Comparison of ENCODE assay signal across 1 cellular context in the genomic region with DNA sequence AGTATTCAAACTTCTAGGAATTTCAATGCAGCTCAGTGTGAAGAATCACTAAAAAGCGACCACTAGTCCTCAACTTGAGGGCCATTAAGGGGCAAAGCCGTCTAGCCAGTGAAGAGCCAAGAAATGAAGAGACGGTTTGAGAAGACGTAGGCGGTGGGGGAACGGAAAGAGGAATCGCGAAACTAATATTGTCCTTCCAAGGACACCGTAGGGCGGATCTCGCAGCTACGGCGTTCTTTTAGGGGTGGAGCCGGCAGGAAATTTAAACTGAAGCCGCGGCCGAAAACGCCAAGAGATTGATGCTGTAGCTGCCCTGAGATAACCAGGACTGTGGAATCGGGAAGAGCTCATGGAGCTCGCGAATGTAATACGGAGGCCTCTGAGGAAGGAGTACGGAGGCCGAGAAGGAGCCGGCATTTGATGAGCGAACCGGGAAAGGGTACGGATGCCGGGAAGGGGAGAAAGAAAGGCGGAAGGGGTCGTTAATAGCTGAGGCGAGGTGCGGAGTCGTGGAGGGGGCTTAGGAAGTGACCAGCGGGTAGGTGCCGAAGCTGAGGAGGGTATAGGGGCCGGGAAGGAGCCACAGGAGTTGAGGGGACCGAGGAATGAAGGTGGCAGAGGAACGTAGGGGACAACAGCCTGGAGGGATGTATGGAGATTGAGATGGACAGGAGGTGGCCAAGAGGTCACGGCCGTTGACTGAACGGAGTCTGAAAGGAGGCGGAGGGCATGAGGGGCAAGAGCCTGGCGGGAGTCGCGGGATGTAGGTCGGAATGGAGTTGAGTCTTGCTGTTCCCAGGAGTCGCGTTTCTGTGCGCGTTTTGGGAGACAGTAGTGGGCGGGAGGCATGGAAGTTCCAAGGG.
A peak's percentile ranks its signal among the peaks of the same experiment; 100 is the strongest.
TF ChIP-seq lines count a peak whose summit lies in the region.

A gene with protein sequence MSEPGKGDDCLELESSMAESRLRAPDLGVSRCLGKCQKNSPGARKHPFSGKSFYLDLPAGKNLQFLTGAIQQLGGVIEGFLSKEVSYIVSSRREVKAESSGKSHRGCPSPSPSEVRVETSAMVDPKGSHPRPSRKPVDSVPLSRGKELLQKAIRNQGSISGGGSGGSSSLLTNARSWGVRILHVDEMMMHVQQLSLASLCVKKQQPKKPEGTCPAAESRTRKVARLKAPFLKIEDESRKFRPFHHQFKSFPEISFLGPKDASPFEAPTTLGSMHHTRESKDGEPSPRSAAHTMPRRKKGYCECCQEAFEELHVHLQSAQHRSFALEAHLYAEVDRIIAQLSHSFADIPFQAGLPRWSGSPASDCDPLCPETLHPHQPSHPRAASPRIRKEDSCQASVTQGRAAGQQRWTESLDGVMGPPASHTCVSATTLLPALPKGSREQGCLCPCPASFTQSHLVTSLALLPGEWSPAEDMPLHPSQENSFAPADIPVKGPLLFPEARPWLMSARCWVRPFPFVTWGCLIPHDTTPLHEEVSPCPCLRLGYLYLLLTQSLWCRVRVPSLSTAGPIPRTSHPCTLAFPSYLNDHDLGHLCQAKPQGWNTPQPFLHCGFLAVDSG (plus strand): TSS at position 265 of the 863 bp plus-strand sequence. CDS start 156 bp downstream, at position 421.

TF ChIP-seq in HepG2, 621 proteins besides CTCF, POLR2A, EP300 and RAD21 (continued from another document and continues in another):
- TF ChIP-seq SAP130 (CRISPR knock-in tag; IDR thresholded peaks at IDR 0.05; ENCODE audit: low read depth) (peak; percentile 99), ZNF225 (CRISPR knock-in tag; IDR thresholded peaks at IDR 0.05) (peak; percentile 58; the same call in 1 of the 2 replicates), ZNF615 (CRISPR knock-in tag; IDR thresholded peaks at IDR 0.05; ENCODE audit: borderline replicate concordance) (no peak), LCORL (IDR thresholded peaks at IDR 0.05) (no peak), LCORL (CRISPR knock-in tag; IDR thresholded peaks at IDR 0.05) (peak; percentile 69), TAF1 (CRISPR knock-in tag; IDR thresholded peaks at IDR 0.05) (peak; percentile 80; the same call in 1 of the 2 replicates), HCFC1 (IDR thresholded peaks at IDR 0.05; ENCODE audit: low read depth, low read length) (no peak; the same call in none of the 2 replicates), SIX4 (CRISPR knock-in tag; IDR thresholded peaks at IDR 0.05) (peak; percentile 56; the same call in 1 of the 2 replicates), RARG (CRISPR knock-in tag; IDR thresholded peaks at IDR 0.05; ENCODE audit: low read depth) (0 out of 2 replicates have a peak, but pooled peaks have one; percentile 47), ZNF589 (CRISPR knock-in tag; conservative IDR thresholded peaks at IDR 0.05) (peak; percentile 93; the same call in 1 of the 2 replicates), ZNF460 (CRISPR knock-in tag; IDR thresholded peaks at IDR 0.05; ENCODE audit: borderline replicate concordance) (0 out of 2 replicates have a peak, but pooled peaks have one; percentile 11), ISX (CRISPR knock-in tag; conservative IDR thresholded peaks at IDR 0.05) (0 out of 2 replicates have a peak, but pooled peaks have one; percentile 37), ZNF772 (CRISPR knock-in tag; IDR thresholded peaks at IDR 0.05) (0 out of 2 replicates have a peak, but pooled peaks have one; percentile 75), RNF2 (conservative IDR thresholded peaks at IDR 0.05; ENCODE audit: low read depth) (no peak; the same call in 1 of the 2 replicates), MTA3 (CRISPR knock-in tag; IDR thresholded peaks at IDR 0.05) (no peak), ZNF563 (CRISPR knock-in tag; IDR thresholded peaks at IDR 0.05) (no peak), SPEN (CRISPR knock-in tag; IDR thresholded peaks at IDR 0.05; ENCODE audit: low read depth) (peak; percentile 77; the same call in 1 of the 2 replicates), ELF1 (CRISPR knock-in tag; IDR thresholded peaks at IDR 0.05) (peak; percentile 81), ZNF530 (CRISPR knock-in tag; IDR thresholded peaks at IDR 0.05; ENCODE audit: low read depth) (no peak), YEATS2 (CRISPR knock-in tag; IDR thresholded peaks at IDR 0.05; ENCODE audit: borderline replicate concordance) (peak; percentile 96), MXD4 (CRISPR knock-in tag; IDR thresholded peaks at IDR 0.05) (0 out of 2 replicates have a peak, but pooled peaks have one; percentile 34), ZFX (CRISPR knock-in tag; IDR thresholded peaks at IDR 0.05; ENCODE audit: low read depth) (peak; percentile 88), ZNF605 (CRISPR knock-in tag; IDR thresholded peaks at IDR 0.05) (peak; percentile 97), KLF13 (CRISPR knock-in tag; IDR thresholded peaks at IDR 0.05) (0 out of 2 replicates have a peak, but pooled peaks have one; percentile 79)
- TF ChIP-seq, protein P1, sequence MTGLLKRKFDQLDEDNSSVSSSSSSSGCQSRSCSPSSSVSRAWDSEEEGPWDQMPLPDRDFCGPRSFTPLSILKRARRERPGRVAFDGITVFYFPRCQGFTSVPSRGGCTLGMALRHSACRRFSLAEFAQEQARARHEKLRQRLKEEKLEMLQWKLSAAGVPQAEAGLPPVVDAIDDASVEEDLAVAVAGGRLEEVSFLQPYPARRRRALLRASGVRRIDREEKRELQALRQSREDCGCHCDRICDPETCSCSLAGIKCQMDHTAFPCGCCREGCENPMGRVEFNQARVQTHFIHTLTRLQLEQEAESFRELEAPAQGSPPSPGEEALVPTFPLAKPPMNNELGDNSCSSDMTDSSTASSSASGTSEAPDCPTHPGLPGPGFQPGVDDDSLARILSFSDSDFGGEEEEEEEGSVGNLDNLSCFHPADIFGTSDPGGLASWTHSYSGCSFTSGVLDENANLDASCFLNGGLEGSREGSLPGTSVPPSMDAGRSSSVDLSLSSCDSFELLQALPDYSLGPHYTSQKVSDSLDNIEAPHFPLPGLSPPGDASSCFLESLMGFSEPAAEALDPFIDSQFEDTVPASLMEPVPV (CRISPR knock-in tag; IDR thresholded peaks at IDR 0.05): peak; percentile 54; the same call in 1 of the 2 replicates
- TF ChIP-seq, protein P2, sequence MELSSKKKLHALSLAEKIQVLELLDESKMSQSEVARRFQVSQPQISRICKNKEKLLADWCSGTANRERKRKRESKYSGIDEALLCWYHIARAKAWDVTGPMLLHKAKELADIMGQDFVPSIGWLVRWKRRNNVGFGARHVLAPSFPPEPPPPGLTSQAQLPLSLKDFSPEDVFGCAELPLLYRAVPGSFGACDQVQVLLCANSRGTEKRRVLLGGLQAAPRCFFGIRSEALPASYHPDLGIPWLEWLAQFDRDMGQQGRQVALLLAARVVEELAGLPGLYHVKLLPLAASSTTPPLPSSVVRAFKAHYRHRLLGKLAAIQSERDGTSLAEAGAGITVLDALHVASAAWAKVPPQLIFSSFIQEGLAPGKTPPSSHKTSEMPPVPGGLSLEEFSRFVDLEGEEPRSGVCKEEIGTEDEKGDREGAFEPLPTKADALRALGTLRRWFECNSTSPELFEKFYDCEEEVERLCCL (CRISPR knock-in tag; IDR thresholded peaks at IDR 0.05; ENCODE audit: borderline replicate concordance): 0 out of 2 replicates have a peak, but pooled peaks have one; percentile 41
- TF ChIP-seq, protein P3, sequence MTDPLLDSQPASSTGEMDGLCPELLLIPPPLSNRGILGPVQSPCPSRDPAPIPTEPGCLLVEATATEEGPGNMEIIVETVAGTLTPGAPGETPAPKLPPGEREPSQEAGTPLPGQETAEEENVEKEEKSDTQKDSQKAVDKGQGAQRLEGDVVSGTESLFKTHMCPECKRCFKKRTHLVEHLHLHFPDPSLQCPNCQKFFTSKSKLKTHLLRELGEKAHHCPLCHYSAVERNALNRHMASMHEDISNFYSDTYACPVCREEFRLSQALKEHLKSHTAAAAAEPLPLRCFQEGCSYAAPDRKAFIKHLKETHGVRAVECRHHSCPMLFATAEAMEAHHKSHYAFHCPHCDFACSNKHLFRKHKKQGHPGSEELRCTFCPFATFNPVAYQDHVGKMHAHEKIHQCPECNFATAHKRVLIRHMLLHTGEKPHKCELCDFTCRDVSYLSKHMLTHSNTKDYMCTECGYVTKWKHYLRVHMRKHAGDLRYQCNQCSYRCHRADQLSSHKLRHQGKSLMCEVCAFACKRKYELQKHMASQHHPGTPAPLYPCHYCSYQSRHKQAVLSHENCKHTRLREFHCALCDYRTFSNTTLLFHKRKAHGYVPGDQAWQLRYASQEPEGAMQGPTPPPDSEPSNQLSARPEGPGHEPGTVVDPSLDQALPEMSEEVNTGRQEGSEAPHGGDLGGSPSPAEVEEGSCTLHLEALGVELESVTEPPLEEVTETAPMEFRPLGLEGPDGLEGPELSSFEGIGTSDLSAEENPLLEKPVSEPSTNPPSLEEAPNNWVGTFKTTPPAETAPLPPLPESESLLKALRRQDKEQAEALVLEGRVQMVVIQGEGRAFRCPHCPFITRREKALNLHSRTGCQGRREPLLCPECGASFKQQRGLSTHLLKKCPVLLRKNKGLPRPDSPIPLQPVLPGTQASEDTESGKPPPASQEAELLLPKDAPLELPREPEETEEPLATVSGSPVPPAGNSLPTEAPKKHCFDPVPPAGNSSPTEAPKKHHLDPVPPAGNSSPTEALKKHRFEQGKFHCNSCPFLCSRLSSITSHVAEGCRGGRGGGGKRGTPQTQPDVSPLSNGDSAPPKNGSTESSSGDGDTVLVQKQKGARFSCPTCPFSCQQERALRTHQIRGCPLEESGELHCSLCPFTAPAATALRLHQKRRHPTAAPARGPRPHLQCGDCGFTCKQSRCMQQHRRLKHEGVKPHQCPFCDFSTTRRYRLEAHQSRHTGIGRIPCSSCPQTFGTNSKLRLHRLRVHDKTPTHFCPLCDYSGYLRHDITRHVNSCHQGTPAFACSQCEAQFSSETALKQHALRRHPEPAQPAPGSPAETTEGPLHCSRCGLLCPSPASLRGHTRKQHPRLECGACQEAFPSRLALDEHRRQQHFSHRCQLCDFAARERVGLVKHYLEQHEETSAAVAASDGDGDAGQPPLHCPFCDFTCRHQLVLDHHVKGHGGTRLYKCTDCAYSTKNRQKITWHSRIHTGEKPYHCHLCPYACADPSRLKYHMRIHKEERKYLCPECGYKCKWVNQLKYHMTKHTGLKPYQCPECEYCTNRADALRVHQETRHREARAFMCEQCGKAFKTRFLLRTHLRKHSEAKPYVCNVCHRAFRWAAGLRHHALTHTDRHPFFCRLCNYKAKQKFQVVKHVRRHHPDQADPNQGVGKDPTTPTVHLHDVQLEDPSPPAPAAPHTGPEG (CRISPR knock-in tag; IDR thresholded peaks at IDR 0.05): no peak; the same call in 1 of the 2 replicates
- TF ChIP-seq, protein P4, sequence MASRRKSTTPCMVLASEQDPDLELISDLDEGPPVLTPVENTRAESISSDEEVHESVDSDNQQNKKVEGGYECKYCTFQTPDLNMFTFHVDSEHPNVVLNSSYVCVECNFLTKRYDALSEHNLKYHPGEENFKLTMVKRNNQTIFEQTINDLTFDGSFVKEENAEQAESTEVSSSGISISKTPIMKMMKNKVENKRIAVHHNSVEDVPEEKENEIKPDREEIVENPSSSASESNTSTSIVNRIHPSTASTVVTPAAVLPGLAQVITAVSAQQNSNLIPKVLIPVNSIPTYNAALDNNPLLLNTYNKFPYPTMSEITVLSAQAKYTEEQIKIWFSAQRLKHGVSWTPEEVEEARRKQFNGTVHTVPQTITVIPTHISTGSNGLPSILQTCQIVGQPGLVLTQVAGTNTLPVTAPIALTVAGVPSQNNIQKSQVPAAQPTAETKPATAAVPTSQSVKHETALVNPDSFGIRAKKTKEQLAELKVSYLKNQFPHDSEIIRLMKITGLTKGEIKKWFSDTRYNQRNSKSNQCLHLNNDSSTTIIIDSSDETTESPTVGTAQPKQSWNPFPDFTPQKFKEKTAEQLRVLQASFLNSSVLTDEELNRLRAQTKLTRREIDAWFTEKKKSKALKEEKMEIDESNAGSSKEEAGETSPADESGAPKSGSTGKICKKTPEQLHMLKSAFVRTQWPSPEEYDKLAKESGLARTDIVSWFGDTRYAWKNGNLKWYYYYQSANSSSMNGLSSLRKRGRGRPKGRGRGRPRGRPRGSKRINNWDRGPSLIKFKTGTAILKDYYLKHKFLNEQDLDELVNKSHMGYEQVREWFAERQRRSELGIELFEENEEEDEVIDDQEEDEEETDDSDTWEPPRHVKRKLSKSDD (CRISPR knock-in tag; IDR thresholded peaks at IDR 0.05; ENCODE audit: low read depth): 0 out of 2 replicates have a peak, but pooled peaks have one; percentile 66
- TF ChIP-seq, protein P5, sequence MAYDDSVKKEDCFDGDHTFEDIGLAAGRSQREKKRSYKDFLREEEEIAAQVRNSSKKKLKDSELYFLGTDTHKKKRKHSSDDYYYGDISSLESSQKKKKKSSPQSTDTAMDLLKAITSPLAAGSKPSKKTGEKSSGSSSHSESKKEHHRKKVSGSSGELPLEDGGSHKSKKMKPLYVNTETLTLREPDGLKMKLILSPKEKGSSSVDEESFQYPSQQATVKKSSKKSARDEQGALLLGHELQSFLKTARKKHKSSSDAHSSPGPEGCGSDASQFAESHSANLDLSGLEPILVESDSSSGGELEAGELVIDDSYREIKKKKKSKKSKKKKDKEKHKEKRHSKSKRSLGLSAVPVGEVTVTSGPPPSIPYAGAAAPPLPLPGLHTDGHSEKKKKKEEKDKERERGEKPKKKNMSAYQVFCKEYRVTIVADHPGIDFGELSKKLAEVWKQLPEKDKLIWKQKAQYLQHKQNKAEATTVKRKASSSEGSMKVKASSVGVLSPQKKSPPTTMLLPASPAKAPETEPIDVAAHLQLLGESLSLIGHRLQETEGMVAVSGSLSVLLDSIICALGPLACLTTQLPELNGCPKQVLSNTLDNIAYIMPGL (CRISPR knock-in tag; IDR thresholded peaks at IDR 0.05; ENCODE audit: borderline replicate concordance in 1 of 2, low read depth in 1 of 2): peak; percentile 62 to 74; a peak in 2 of 4 replicates
- TF ChIP-seq, protein P6, sequence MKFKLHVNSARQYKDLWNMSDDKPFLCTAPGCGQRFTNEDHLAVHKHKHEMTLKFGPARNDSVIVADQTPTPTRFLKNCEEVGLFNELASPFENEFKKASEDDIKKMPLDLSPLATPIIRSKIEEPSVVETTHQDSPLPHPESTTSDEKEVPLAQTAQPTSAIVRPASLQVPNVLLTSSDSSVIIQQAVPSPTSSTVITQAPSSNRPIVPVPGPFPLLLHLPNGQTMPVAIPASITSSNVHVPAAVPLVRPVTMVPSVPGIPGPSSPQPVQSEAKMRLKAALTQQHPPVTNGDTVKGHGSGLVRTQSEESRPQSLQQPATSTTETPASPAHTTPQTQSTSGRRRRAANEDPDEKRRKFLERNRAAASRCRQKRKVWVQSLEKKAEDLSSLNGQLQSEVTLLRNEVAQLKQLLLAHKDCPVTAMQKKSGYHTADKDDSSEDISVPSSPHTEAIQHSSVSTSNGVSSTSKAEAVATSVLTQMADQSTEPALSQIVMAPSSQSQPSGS (CRISPR knock-in tag; IDR thresholded peaks at IDR 0.05): peak; percentile 62; the same call in 1 of the 2 replicates
- TF ChIP-seq, protein P7, sequence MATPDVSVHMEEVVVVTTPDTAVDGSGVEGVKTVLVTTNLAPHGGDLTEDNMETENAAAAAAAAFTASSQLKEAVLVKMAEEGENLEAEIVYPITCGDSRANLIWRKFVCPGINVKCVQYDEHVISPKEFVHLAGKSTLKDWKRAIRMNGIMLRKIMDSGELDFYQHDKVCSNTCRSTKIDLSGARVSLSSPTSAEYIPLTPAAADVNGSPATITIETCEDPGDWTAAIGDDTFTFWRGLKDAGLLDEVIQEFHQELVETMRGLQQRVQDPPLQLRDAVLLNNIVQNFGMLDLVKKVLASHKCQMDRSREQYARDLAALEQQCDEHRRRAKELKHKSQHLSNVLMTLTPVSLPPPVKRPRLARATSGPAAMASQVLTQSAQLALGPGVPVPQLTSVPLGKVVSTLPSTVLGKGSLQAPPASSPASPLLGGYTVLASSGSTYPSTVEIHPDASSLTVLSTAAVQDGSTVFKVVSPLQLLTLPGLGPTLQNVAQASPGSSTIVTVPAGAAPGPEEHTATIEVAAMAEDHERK (CRISPR knock-in tag; IDR thresholded peaks at IDR 0.05; ENCODE audit: low read depth): 0 out of 2 replicates have a peak, but pooled peaks have one; percentile 17
